Comparison of ENCODE assay signal across 9 cellular contexts in the genomic region with DNA sequence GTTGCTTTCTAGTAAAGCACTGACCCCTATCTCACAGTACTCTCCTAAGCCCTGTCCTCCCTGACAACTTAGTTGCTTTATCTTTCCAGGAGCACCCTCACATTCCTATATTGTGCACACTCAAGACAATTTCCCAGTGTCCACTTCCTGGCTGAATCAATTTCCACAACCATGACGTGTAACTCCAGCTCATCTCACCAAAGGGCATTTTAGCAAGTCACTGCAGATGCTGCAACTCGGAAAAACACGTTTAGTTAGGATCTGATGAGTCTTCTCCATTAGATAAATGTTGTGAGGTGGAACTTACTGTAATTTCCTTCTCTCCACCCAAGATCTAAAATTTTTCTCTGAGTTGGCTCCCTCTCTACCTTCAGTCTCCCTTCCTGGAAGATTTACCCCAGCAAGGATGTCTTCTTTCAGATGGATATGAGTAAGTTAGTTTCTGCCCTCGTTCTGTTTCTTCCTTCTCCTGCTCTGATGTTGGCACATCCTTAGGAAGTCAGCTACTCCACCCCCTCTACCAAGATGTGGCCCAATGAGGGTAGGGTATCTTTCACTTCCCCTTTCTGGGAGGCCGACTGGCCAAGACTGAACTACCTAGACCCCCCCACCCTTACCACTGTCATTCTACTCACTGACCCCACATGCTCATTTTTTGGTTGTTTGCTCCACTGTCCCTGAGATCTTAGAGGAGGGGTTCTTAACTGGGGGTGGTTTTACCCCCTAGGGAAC. TPM values are rescaled to one million over a fixed set of nuclear protein-coding genes. Genes with fewer than 3 reads are reported as not detected.
DNase-seq lines count a peak whose midpoint lies in the region; ATAC-seq and TF ChIP-seq lines count a peak whose summit lies in the region.
"Had no signal": no experiment of that assay in that cellular context is flagged by ENCODE, and none has a peak within 500 bp of the region (broad histone marks: within the 10 kb centered on the region; RNA-seq: fewer than 3 reads in every experiment).

No MANE protein-coding gene starts in this region.

- TF ChIP-seq CTCF in GM20000 (IDR thresholded peaks at IDR 0.05; ENCODE audit: extremely low read depth, missing control alignments) (no peak), type B pancreatic cell (conservative IDR thresholded peaks at IDR 0.05) (no peak)

- no peak for ATAC-seq in naive thymus-derived CD8-positive, alpha-beta T cell

- peaks cover 2% of the 10 kb centered on the region for H3K36me3 Mint-ChIP-seq in activated naive CD8-positive, alpha-beta T cell treated with anti-CD3 and anti-CD28 coated beads for 36 hours
- peaks cover 0 to 2% (median 0%) of the 10 kb centered on the region in 3 donors for H3K36me3 Mint-ChIP-seq in naive thymus-derived CD8-positive, alpha-beta T cell
- H3K36me3 Mint-ChIP-seq in type B pancreatic cell, result no peaks in the 10 kb centered on the region

- peaks cover 5% of the 10 kb centered on the region for H3K4me1 Mint-ChIP-seq in activated naive CD8-positive, alpha-beta T cell treated with anti-CD3 and anti-CD28 coated beads for 36 hours
- peaks cover 1 to 26% (median 4%) of the 10 kb centered on the region in 4 donors for H3K4me1 Mint-ChIP-seq in naive thymus-derived CD8-positive, alpha-beta T cell
- H3K4me1 Mint-ChIP-seq in type B pancreatic cell (ENCODE audit: unreplicated experiment), result no peaks in the 10 kb centered on the region

- H3K27me3 Mint-ChIP-seq in activated naive CD8-positive, alpha-beta T cell treated with anti-CD3 and anti-CD28 coated beads for 36 hours, result no peaks in the 10 kb centered on the region
- H3K27me3 Mint-ChIP-seq in naive thymus-derived CD8-positive, alpha-beta T cell, result no peaks in the 10 kb centered on the region
- H3K27me3 Mint-ChIP-seq in type B pancreatic cell, result no peaks in the 10 kb centered on the region

- no peaks in the 10 kb centered on the region for H3K9me3 Mint-ChIP-seq in activated naive CD8-positive, alpha-beta T cell treated with anti-CD3 and anti-CD28 coated beads for 36 hours
- H3K9me3 Mint-ChIP-seq in naive thymus-derived CD8-positive, alpha-beta T cell, result peaks cover 0 to 6% (median 0%) of the 10 kb centered on the region in 9 donors
- H3K9me3 Mint-ChIP-seq in type B pancreatic cell, result no peaks in the 10 kb centered on the region

- H3K4me3 Mint-ChIP-seq in activated naive CD8-positive, alpha-beta T cell treated with anti-CD3 and anti-CD28 coated beads for 36 hours, result no peak overlapping the region
- peak overlapping the region in 1 of 10 donors; percentile 15 for H3K4me3 Mint-ChIP-seq in naive thymus-derived CD8-positive, alpha-beta T cell
- no peak overlapping the region for H3K4me3 Mint-ChIP-seq in type B pancreatic cell

- POLR2A ChIA-PET in naive thymus-derived CD8-positive, alpha-beta T cell (lab: Charles Lee), result interaction anchor here (0.6 kb wide), 1 partner anchor 15 kb away, joined by 8 read pairs; no protein-coding TSS in a partner anchor

- H3K27ac Mint-ChIP-seq in activated naive CD8-positive, alpha-beta T cell treated with anti-CD3 and anti-CD28 coated beads for 36 hours, result peak overlapping the region; percentile 6
- H3K27ac Mint-ChIP-seq in naive thymus-derived CD8-positive, alpha-beta T cell, result peak overlapping the region in 8 of 10 donors; percentile 13 to 85 (median 48)
- H3K27ac Mint-ChIP-seq in type B pancreatic cell, result no peak overlapping the region

- DNase-seq in GF-D8 (lab: John Stamatoyannopoulos, UW) (peak; percentile 7), MV-4-11 (lab: John Stamatoyannopoulos, UW) (peak; percentile 86), NCI-H446 (lab: John Stamatoyannopoulos, UW) (no peak), GM20000 (ENCODE audit: low spot score) (no peak), type B pancreatic cell (ENCODE audit: extremely low spot score, unreplicated experiment) (no peak)
- no peak for DNase-seq in activated naive CD8-positive, alpha-beta T cell treated with anti-CD3 and anti-CD28 coated beads for 36 hours
- no peak for DNase-seq in naive thymus-derived CD8-positive, alpha-beta T cell
- DNase-seq: activated CD4-positive, alpha-beta T cell treated with anti-CD3 and anti-CD28 coated beads for 4 hours; NCI-H1417 treated with DMSO at 0.1 percent for 48 hours had no signal

RNA-seq across cellular contexts. Expression of a gene that starts 28.7 kb away (rescaled TPM):
- under 1 TPM; 0.42 to 0.47 TPM for total RNA-seq in activated naive CD8-positive, alpha-beta T cell treated with anti-CD3 and anti-CD28 coated beads for 36 hours
- 1 to 10 TPM in 1 of 2 experiments, under 1 TPM in 1; 0.94 to 1.3 TPM for total RNA-seq in naive thymus-derived CD8-positive, alpha-beta T cell
- polyA plus RNA-seq in naive thymus-derived CD8-positive, alpha-beta T cell, result under 1 TPM in 2 of 3 donors, not detected in 1; 0.06 TPM
- 21.6 and 27.5 TPM in 2 replicates for total RNA-seq in type B pancreatic cell (ENCODE audit: low replicate concordance)

Comparison
In these comparisons a context has a peak if more than half of its experiments do, and no peak if none do; other contexts are left out.
1. DNase-seq: peak in GF-D8 (single experiment) and MV-4-11 (single experiment); none in activated naive CD8-positive, alpha-beta T cell treated with anti-CD3 and anti-CD28 coated beads for 36 hours (single experiment), naive thymus-derived CD8-positive, alpha-beta T cell (0 of 10), NCI-H446 (0 of 2), GM20000 (single experiment) and type B pancreatic cell (single experiment).